Comparison of ENCODE assay signal across 21 cellular contexts in the genomic region with DNA sequence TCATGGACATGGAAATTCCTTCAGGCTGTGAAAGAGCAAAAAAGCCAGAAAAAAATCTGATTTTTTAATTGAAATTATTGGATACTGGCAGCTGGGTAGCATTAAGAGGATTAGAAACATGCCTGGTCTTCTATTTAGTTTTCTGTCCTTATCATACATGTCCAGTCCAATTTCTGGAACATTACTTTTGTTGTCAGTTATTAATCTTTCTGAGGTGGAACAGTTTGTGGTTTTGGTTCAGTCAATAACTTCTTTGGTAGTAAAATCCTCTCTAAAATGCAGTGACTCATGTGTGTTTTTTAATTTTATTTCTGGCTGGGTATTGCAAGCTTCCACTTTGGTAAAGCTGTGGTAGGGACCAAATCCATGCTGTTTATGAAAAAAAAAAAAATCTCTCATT.
DNase-seq lines count a peak whose midpoint lies in the region; ATAC-seq and TF ChIP-seq lines count a peak whose summit lies in the region.
"Had no signal": no experiment of that assay in that cellular context is flagged by ENCODE, and none has a peak within 500 bp of the region (broad histone marks: within the 10 kb centered on the region; RNA-seq: fewer than 3 reads in every experiment).

No MANE protein-coding gene starts in this region.

- H2BK15ac ChIP-seq in mesendoderm (replicated peaks; ENCODE audit: low read depth): peak overlapping the region; percentile 36

- H3K36me3 Mint-ChIP-seq in activated T-cell treated with anti-CD3 and anti-CD28 coated beads, Interleukin-2, amount 50 U/mL, for 72 hours (ENCODE audit: insufficient read depth in 2 of 2): no peaks in the 10 kb centered on the region
- H3K36me3 Mint-ChIP-seq: activated CD8-positive, alpha-beta memory T cell treated with anti-CD3 and anti-CD28 coated beads, Interleukin-2, amount 10 ng/mL, durations not matched to agents 7 days and 5 days; neural progenitor cell; stimulated activated memory B cell treated with anti-CD40 and anti-IgM and Interleukin-4, amounts not matched to agents 10 μg/mL and 1 μg/mL and 100 μg/mL, for 72 hours had no signal

- peaks cover 7 to 9% of the 10 kb centered on the region in 2 donors for H3K9me3 Mint-ChIP-seq in activated T-cell treated with anti-CD3 and anti-CD28 coated beads, Interleukin-2, amount 50 U/mL, for 72 hours

- no peak for TF ChIP-seq CTCF in cardiac fibroblast (IDR thresholded peaks at IDR 0.05; ENCODE audit: low read depth, low read length)
- TF ChIP-seq CTCF in adrenal gland (IDR thresholded peaks at IDR 0.05): no peak

- H2BK120ac ChIP-seq in mesendoderm (ENCODE audit: low read depth, low read length): no peak overlapping the region

- H3K4me1 ChIP-seq in mesendoderm (ENCODE audit: control insufficient read depth, low read depth, low read length) (no peaks in the 10 kb centered on the region), adrenal gland (replicated peaks in 1 of 2) (peaks cover 0 to 6% of the 10 kb centered on the region in 2 donors)
- H3K4me1 ChIP-seq: neural progenitor cell, thyroid gland had no signal

- H3K79me2 ChIP-seq in mesendoderm (ENCODE audit: control insufficient read depth, insufficient read depth, low read length): no peaks in the 10 kb centered on the region

- ATAC-seq in activated T-cell treated with anti-CD3 and anti-CD28 coated beads, Interleukin-2, amount 50 U/mL, for 72 hours (replicated peaks in 1 of 2): no peak
- ATAC-seq in HG03354 (IDR thresholded peaks at IDR 0.05; ENCODE audit: poor library complexity, severe bottlenecking, unreplicated experiment): no peak
- ATAC-seq in GM19395 (IDR thresholded peaks at IDR 0.05; ENCODE audit: unreplicated experiment): no peak
- ATAC-seq: activated CD4-positive, alpha-beta T cell treated with anti-CD3 and anti-CD28 coated beads for 36 hours; activated CD8-positive, alpha-beta memory T cell treated with anti-CD3 and anti-CD28 coated beads, Interleukin-2, amount 10 ng/mL, durations not matched to agents 7 days and 5 days; left colon; stimulated activated memory B cell treated with anti-CD40 and anti-IgM and Interleukin-4, amounts not matched to agents 10 μg/mL and 1 μg/mL and 100 μg/mL, for 72 hours had no signal

- no peaks in the 10 kb centered on the region for H3K27me3 Mint-ChIP-seq in activated T-cell treated with anti-CD3 and anti-CD28 coated beads, Interleukin-2, amount 50 U/mL, for 72 hours (ENCODE audit: low read depth)
- H3K27me3 Mint-ChIP-seq: activated CD4-positive, alpha-beta T cell treated with anti-CD3 and anti-CD28 coated beads for 36 hours; activated CD8-positive, alpha-beta memory T cell treated with anti-CD3 and anti-CD28 coated beads, Interleukin-2, amount 10 ng/mL, durations not matched to agents 7 days and 5 days; stimulated activated memory B cell treated with anti-CD40 and anti-IgM and Interleukin-4, amounts not matched to agents 10 μg/mL and 1 μg/mL and 100 μg/mL, for 72 hours had no signal

- no peak for TF ChIP-seq POLR2A in adrenal gland (IDR thresholded peaks at IDR 0.05)

- H3K9ac ChIP-seq in mesendoderm (ENCODE audit: low read length): no peak overlapping the region
- H3K9ac ChIP-seq: KMS-11, neural progenitor cell had no signal

- no peak overlapping the region for H2AK5ac ChIP-seq in mesendoderm (ENCODE audit: low read length)

- intact Hi-C loops in adrenal gland (cut with DNase I): no loop called here

- H3K4me3 ChIP-seq in cardiac fibroblast (replicated peaks in 1 of 2; ENCODE audit: low read depth in 2 of 2, low read length in 2 of 2) (no peak overlapping the region), mesendoderm (ENCODE audit: low read length) (no peak overlapping the region), adrenal gland (no peak overlapping the region)
- H3K4me3 ChIP-seq: neural progenitor cell, SK-N-MC, thyroid gland had no signal

- H3K4me2 ChIP-seq in mesendoderm (ENCODE audit: low read length): no peak overlapping the region
- H3K4me2 ChIP-seq: KMS-11, neural progenitor cell had no signal

- H2BK5ac ChIP-seq in mesendoderm (ENCODE audit: low read length): no peak overlapping the region

- no peak overlapping the region for H3K4me3 Mint-ChIP-seq in activated T-cell treated with anti-CD3 and anti-CD28 coated beads, Interleukin-2, amount 50 U/mL, for 72 hours
- H3K4me3 Mint-ChIP-seq: activated CD4-positive, alpha-beta T cell treated with anti-CD3 and anti-CD28 coated beads for 36 hours; activated CD8-positive, alpha-beta memory T cell treated with anti-CD3 and anti-CD28 coated beads, Interleukin-2, amount 10 ng/mL, durations not matched to agents 7 days and 5 days; neural progenitor cell; stimulated activated memory B cell treated with anti-CD40 and anti-IgM and Interleukin-4, amounts not matched to agents 10 μg/mL and 1 μg/mL and 100 μg/mL, for 72 hours had no signal

- H3K23ac ChIP-seq in mesendoderm (ENCODE audit: low read length): no peak overlapping the region

- no peak overlapping the region for H4K5ac ChIP-seq in mesendoderm (ENCODE audit: low read length)

- H3K4ac ChIP-seq in mesendoderm (ENCODE audit: low read depth, low read length): no peak overlapping the region

- no peak overlapping the region for H4K8ac ChIP-seq in mesendoderm (ENCODE audit: low read depth, low read length)

- H3K56ac ChIP-seq in mesendoderm (ENCODE audit: low read length): no peak overlapping the region

- DNase-seq in EH (ENCODE audit: low read depth) (peak; percentile 48), NOMO-1 treated with dmso at 0.1 percent for 144 hours (lab: John Stamatoyannopoulos, UW; ENCODE audit: unreplicated experiment) (peak; percentile 41), cardiac fibroblast (ENCODE audit: low read depth in 2 of 2) (peak; percentile 24 to 48), mesendoderm (no peak), adrenal gland (no peak)
- no peak for DNase-seq in activated T-cell treated with anti-CD3 and anti-CD28 coated beads, Interleukin-2, amount 50 U/mL, for 72 hours
- DNase-seq: activated CD4-positive, alpha-beta T cell treated with anti-CD3 and anti-CD28 coated beads for 36 hours; activated CD8-positive, alpha-beta memory T cell treated with anti-CD3 and anti-CD28 coated beads, Interleukin-2, amount 10 ng/mL, durations not matched to agents 7 days and 5 days; amygdala; DND-41; left colon; NCI-H1105 treated with DMSO at 0.1 percent for 48 hours; NCI-H748 treated with DMSO at 0.1 percent for 48 hours; thyroid gland had no signal

- no peaks in the 10 kb centered on the region for H3K79me1 ChIP-seq in mesendoderm (ENCODE audit: low read length)

- no peak overlapping the region for H3K27ac Mint-ChIP-seq in activated T-cell treated with anti-CD3 and anti-CD28 coated beads, Interleukin-2, amount 50 U/mL, for 72 hours
- H3K27ac Mint-ChIP-seq: activated CD4-positive, alpha-beta T cell treated with anti-CD3 and anti-CD28 coated beads for 36 hours; activated CD8-positive, alpha-beta memory T cell treated with anti-CD3 and anti-CD28 coated beads, Interleukin-2, amount 10 ng/mL, durations not matched to agents 7 days and 5 days; activated T-helper 2 cell treated with anti-CD3 and anti-CD28 coated beads, Interferon-gamma antibody, Interleukin-2, Interleukin-4, amounts not matched to agents 10 μg/mL and 5 μg/mL and 100 μg/mL, durations not matched to agents 14 hours and 24 hours and 36 hours; neural progenitor cell; stimulated activated memory B cell treated with anti-CD40 and anti-IgM and Interleukin-4, amounts not matched to agents 10 μg/mL and 1 μg/mL and 100 μg/mL, for 72 hours had no signal

- H3K27me3 ChIP-seq in mesendoderm (ENCODE audit: insufficient read depth, low read length, poor library complexity) (no peaks in the 10 kb centered on the region), adrenal gland (no peaks in the 10 kb centered on the region)
- H3K27me3 ChIP-seq: neural progenitor cell, thyroid gland had no signal

- H3K9me3 ChIP-seq in adrenal gland (replicated peaks in 1 of 3): peaks cover 0 to 10% (median 0%) of the 10 kb centered on the region in 3 donors
- H3K9me3 ChIP-seq: thyroid gland had no signal

- H3K36me3 ChIP-seq in mesendoderm (ENCODE audit: control insufficient read depth, insufficient read depth, low read length) (no peaks in the 10 kb centered on the region), adrenal gland (replicated peaks in 1 of 2) (no peaks in the 10 kb centered on the region)
- H3K36me3 ChIP-seq: neural progenitor cell, thyroid gland had no signal

- no peak overlapping the region for H3K18ac ChIP-seq in mesendoderm (ENCODE audit: low read length)

- no peak overlapping the region for H3K27ac ChIP-seq in mesendoderm (ENCODE audit: low read depth, low read length)
- no peak overlapping the region for H3K27ac ChIP-seq in adrenal gland
- H3K27ac ChIP-seq: KMS-11, neural progenitor cell, SK-N-MC, thyroid gland had no signal

- no peaks in the 10 kb centered on the region for H3K4me1 Mint-ChIP-seq in activated T-cell treated with anti-CD3 and anti-CD28 coated beads, Interleukin-2, amount 50 U/mL, for 72 hours (ENCODE audit: low read depth)
- H3K4me1 Mint-ChIP-seq: activated CD4-positive, alpha-beta T cell treated with anti-CD3 and anti-CD28 coated beads for 36 hours; activated CD8-positive, alpha-beta memory T cell treated with anti-CD3 and anti-CD28 coated beads, Interleukin-2, amount 10 ng/mL, durations not matched to agents 7 days and 5 days; neural progenitor cell; stimulated activated memory B cell treated with anti-CD40 and anti-IgM and Interleukin-4, amounts not matched to agents 10 μg/mL and 1 μg/mL and 100 μg/mL, for 72 hours had no signal

Comparison
In these comparisons a context has a peak if more than half of its experiments do, and no peak if none do; other contexts are left out.
1. DNase-seq: peak in EH (single experiment), NOMO-1 treated with dmso at 0.1 percent for 144 hours (single experiment) and cardiac fibroblast (2 of 2); none in mesendoderm (single experiment), activated T-cell treated with anti-CD3 and anti-CD28 coated beads, Interleukin-2, amount 50 U/mL, for 72 hours (0 of 2) and adrenal gland (0 of 7).